In the genomic region with DNA sequence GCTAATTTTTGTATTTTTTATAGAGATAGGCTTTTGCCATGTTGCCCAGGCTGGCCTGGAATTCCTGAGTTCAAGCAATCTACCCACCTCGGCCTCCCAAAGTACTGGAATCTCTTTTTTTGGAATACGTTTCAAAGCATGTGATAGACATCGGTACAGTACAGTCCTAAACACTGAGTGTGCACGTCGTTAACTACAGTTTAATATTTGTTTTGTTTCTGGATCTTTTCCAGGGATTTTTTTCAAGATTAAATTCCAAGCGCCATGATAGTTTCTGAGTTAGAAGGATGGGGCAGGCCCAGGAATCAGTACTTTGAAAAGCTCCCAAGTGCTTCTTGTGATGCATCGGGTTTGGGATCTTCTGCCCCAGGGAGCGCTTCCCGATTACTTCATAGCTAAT, we compare ENCODE assay signal across 19 cellular contexts. TPM values are rescaled to one million over a fixed set of nuclear protein-coding genes. Genes with fewer than 3 reads are reported as not detected.
DNase-seq lines count a peak whose midpoint lies in the region; ATAC-seq and TF ChIP-seq lines count a peak whose summit lies in the region.
"Had no signal": no experiment of that assay in that cellular context is flagged by ENCODE, and none has a peak within 500 bp of the region (broad histone marks: within the 10 kb centered on the region; RNA-seq: fewer than 3 reads in every experiment).

No MANE protein-coding gene starts in this region.

- no peaks in the 10 kb centered on the region for H3K9me3 ChIP-seq in prostate gland

- peak overlapping the region; percentile 82 for H3K27ac ChIP-seq in C4-2B
- peak overlapping the region; percentile 59 to 61 for H3K27ac ChIP-seq in prostate gland
- H3K27ac ChIP-seq: BLaER1, GM23248 had no signal

- H3K4me3 ChIP-seq in LNCaP clone FGC (ENCODE audit: low read depth, low read length) (no peak overlapping the region), prostate gland (no peak overlapping the region)
- H3K4me3 ChIP-seq: BLaER1, GM23248 had no signal

- H3K36me3 ChIP-seq in prostate gland: no peaks in the 10 kb centered on the region

- ATAC-seq in GM21737 (IDR thresholded peaks at IDR 0.05; ENCODE audit: unreplicated experiment): no peak

- no peak overlapping the region for H3K27ac Mint-ChIP-seq in immature natural killer cell
- H3K27ac Mint-ChIP-seq: B cell; CD4-positive, alpha-beta memory T cell had no signal

- H3K4me3 Mint-ChIP-seq in immature natural killer cell: no peak overlapping the region
- H3K4me3 Mint-ChIP-seq: B cell; CD14-positive monocyte; CD4-positive, alpha-beta memory T cell had no signal

- peak; percentile 79 for DNase-seq in LNCaP clone FGC (ENCODE audit: low read depth)
- DNase-seq in kidney tubule cell (ENCODE audit: low spot score): peak; percentile 19
- no peak for DNase-seq in prostate gland (ENCODE audit: low spot score)
- no peak for DNase-seq in immature natural killer cell
- no peak for DNase-seq in NCI-H2081 (lab: John Stamatoyannopoulos, UW)
- no peak for DNase-seq in NCI-H526 treated with DMSO at 0.1 percent for 48 hours (lab: John Stamatoyannopoulos, UW)
- DNase-seq: Calu3; CD4-positive, alpha-beta memory T cell; COR-L47; DMS153; DND-41; GM23248; H7; HCEC 1CT had no signal

- no peaks in the 10 kb centered on the region for H3K27me3 ChIP-seq in prostate gland (replicated peaks; ENCODE audit: insufficient read depth)
- H3K27me3 ChIP-seq: BLaER1 had no signal

- 29% methylated on average over 9 of the region's 9 CpGs for WGBS in prostate gland

- TF ChIP-seq CTCF in C4-2B (conservative IDR thresholded peaks at IDR 0.05): no peak
- no peak for TF ChIP-seq CTCF in LNCaP clone FGC (IDR thresholded peaks at IDR 0.05; ENCODE audit: control insufficient read depth, extremely low read depth, insufficient read depth)
- TF ChIP-seq CTCF in prostate gland (IDR thresholded peaks at IDR 0.05): no peak

- peaks cover 0 to 7% (median 6%) of the 10 kb centered on the region in 3 donors for H3K27me3 Mint-ChIP-seq in immature natural killer cell (ENCODE audit: low read depth in 3 of 3)
- H3K27me3 Mint-ChIP-seq: B cell had no signal

- no peak for TF ChIP-seq POLR2A in prostate gland (IDR thresholded peaks at IDR 0.05)

- H3K4me1 Mint-ChIP-seq in immature natural killer cell: no peaks in the 10 kb centered on the region
- H3K4me1 Mint-ChIP-seq: B cell; CD4-positive, alpha-beta memory T cell had no signal

- intact Hi-C loops in prostate gland (cut with DNase I): no loop called here

- no peaks in the 10 kb centered on the region for H3K9me3 Mint-ChIP-seq in immature natural killer cell
- H3K9me3 Mint-ChIP-seq: CD4-positive, alpha-beta memory T cell had no signal

- H3K36me3 Mint-ChIP-seq in immature natural killer cell: no peaks in the 10 kb centered on the region
- H3K36me3 Mint-ChIP-seq: CD14-positive monocyte; CD4-positive, alpha-beta memory T cell had no signal

- no peaks in the 10 kb centered on the region for H3K4me1 ChIP-seq in prostate gland (replicated peaks)
- H3K4me1 ChIP-seq: BLaER1 had no signal

RNA-seq across cellular contexts. Expression of a gene that starts 33.3 kb away (rescaled TPM):
- total RNA-seq in prostate gland: 100 to 1,000 TPM; 280 to 420 TPM
- polyA plus RNA-seq in immature natural killer cell: 1 to 10 TPM in 2 of 3 donors, under 1 TPM in 1; 0.62 to 2.2 (median 2.0) TPM

Comparison
In these comparisons a context has a peak if more than half of its experiments do, and no peak if none do; other contexts are left out.
1. DNase-seq: peak in LNCaP clone FGC (single experiment) and kidney tubule cell (single experiment); none in prostate gland (single experiment), immature natural killer cell (0 of 3), NCI-H2081 (0 of 2) and NCI-H526 treated with DMSO at 0.1 percent for 48 hours (single experiment).